Comparison of ENCODE assay signal across 9 cellular contexts in genomic region chr14:56172571-56172971, GRCh38. TPM values are rescaled to one million over a fixed set of nuclear protein-coding genes. Genes with fewer than 3 reads are reported as not detected.
DNase-seq lines count a peak whose midpoint lies in the region; ATAC-seq and TF ChIP-seq lines count a peak whose summit lies in the region.
"Had no signal": no experiment of that assay in that cellular context is flagged by ENCODE, and none has a peak within 500 bp of the region (broad histone marks: within the 10 kb centered on the region; RNA-seq: fewer than 3 reads in every experiment).

No MANE protein-coding gene starts in this region.

- H3K4me3 ChIP-seq in CD4-positive, alpha-beta memory T cell (ENCODE audit: low read length in 2 of 2): no peak overlapping the region
- peak overlapping the region; percentile 69 for H3K4me3 ChIP-seq in Loucy (ENCODE audit: low read length, poor library complexity, severe bottlenecking)
- H3K4me3 ChIP-seq in breast epithelium: no peak overlapping the region
- H3K4me3 ChIP-seq in neuronal stem cell (ENCODE audit: low read length in 2 of 2): no peak overlapping the region
- H3K4me3 ChIP-seq in ovary: no peak overlapping the region

- no peak overlapping the region for H3K23ac ChIP-seq in neuronal stem cell (ENCODE audit: low read depth, low read length, poor library complexity)

- no peak overlapping the region for H3K27ac ChIP-seq in CD4-positive, alpha-beta memory T cell (ENCODE audit: low read depth, low read length)
- H3K27ac ChIP-seq in breast epithelium: peak overlapping the region; percentile 68 to 78
- H3K27ac ChIP-seq in neuronal stem cell (replicated peaks; ENCODE audit: low read length): no peak overlapping the region
- H3K27ac ChIP-seq in ovary: no peak overlapping the region

- no peak overlapping the region for H2AK5ac ChIP-seq in neuronal stem cell (ENCODE audit: low read depth, low read length)

- POLR2A ChIA-PET in CD4-positive, alpha-beta memory T cell (lab: Charles Lee; ENCODE audit: partially characterized antibody): interaction anchor here (1.1 kb wide), 1 partner anchor 23 kb away, joined by 3 read pairs; no protein-coding TSS in a partner anchor

- peaks cover 2% of the 10 kb centered on the region for H3K79me1 ChIP-seq in neuronal stem cell (ENCODE audit: low read depth, low read length)

- no peak overlapping the region for H2BK15ac ChIP-seq in neuronal stem cell (ENCODE audit: low read length)

- H3K14ac ChIP-seq in neuronal stem cell (ENCODE audit: low read length): no peak overlapping the region

- CTCF ChIA-PET in CD4-positive, alpha-beta memory T cell (lab: Charles Lee; ENCODE audit: partially characterized antibody): interaction anchor here (0.7 kb wide), 1 partner anchor 726 kb away, joined by 3 read pairs; no protein-coding TSS in a partner anchor

- H3K9me2 ChIP-seq in Loucy (replicated peaks; ENCODE audit: low read depth, low read length): no peaks in the 10 kb centered on the region

- no peak overlapping the region for H4K8ac ChIP-seq in neuronal stem cell (ENCODE audit: low read depth, low read length)

- H2BK5ac ChIP-seq in neuronal stem cell (ENCODE audit: low read length): no peak overlapping the region

- no peak overlapping the region for H2BK12ac ChIP-seq in neuronal stem cell (ENCODE audit: low read length)

- H2BK120ac ChIP-seq in neuronal stem cell (ENCODE audit: low read depth, low read length): no peak overlapping the region

- peaks cover 0 to 5% (median 1%) of the 10 kb centered on the region in 8 donors for H3K9me3 Mint-ChIP-seq in CD4-positive, alpha-beta memory T cell

- no peak overlapping the region for H3K18ac ChIP-seq in neuronal stem cell (ENCODE audit: low read length)

- ATAC-seq in HG03025 (IDR thresholded peaks at IDR 0.05; ENCODE audit: low FRiP score, unreplicated experiment): no peak

- TF ChIP-seq CTCF in Loucy (conservative IDR thresholded peaks at IDR 0.05; ENCODE audit: low read length) (no peak), breast epithelium (IDR thresholded peaks at IDR 0.05) (no peak), ovary (IDR thresholded peaks at IDR 0.05) (no peak)

- DNase-seq in CD4-positive, alpha-beta memory T cell: no peak
- no peak for DNase-seq in breast epithelium (ENCODE audit: low spot score in 2 of 2)
- DNase-seq in neuronal stem cell (ENCODE audit: low spot score): no peak
- DNase-seq in NCI-H2196 (lab: John Stamatoyannopoulos, UW; ENCODE audit: unreplicated experiment): no peak
- no peak for DNase-seq in ovary
- no peak for DNase-seq in NCI-H1105 treated with DMSO at 0.1 percent for 48 hours (lab: John Stamatoyannopoulos, UW)
- DNase-seq: stimulated activated CD4-positive, alpha-beta T cell treated with anti-CD3 and anti-CD28 coated beads, Interleukin-12 subunit alpha, Interleukin-12 subunit beta, amount 100 ng/mL, for 4 hours had no signal

- no peak overlapping the region for H3K4ac ChIP-seq in neuronal stem cell (ENCODE audit: low read length)

- peaks cover 25 to 69% (median 38%) of the 10 kb centered on the region in 4 donors for H3K4me1 Mint-ChIP-seq in CD4-positive, alpha-beta memory T cell

- H3K4me1 ChIP-seq in CD4-positive, alpha-beta memory T cell (ENCODE audit: insufficient read depth, low read length): peaks cover 22% of the 10 kb centered on the region
- H3K4me1 ChIP-seq in Loucy (ENCODE audit: insufficient read depth, low read length, poor library complexity, severe bottlenecking) (peaks cover 96% of the 10 kb centered on the region), breast epithelium (peaks cover 0 to 9% of the 10 kb centered on the region in 2 donors), neuronal stem cell (ENCODE audit: control insufficient read depth in 2 of 2, insufficient read depth in 1 of 2, low read depth in 1 of 2, low read length in 2 of 2) (peaks cover 4 to 5% of the 10 kb centered on the region in 2 donors), ovary (ENCODE audit: insufficient read depth) (peaks cover 22% of the 10 kb centered on the region)

- intact Hi-C loops in CD4-positive, alpha-beta memory T cell (cut with micrococcal nuclease): no loop called here
- intact Hi-C loops in breast epithelium (cut with DNase I; ENCODE audit: low total_unique reads): no loop called here
- intact Hi-C loops in ovary (cut with DNase I): no loop called here

- H3K4me3 Mint-ChIP-seq in CD4-positive, alpha-beta memory T cell: peak overlapping the region in 6 of 8 donors; percentile 6 to 67 (median 27)

- H3K36me3 Mint-ChIP-seq in CD4-positive, alpha-beta memory T cell: peaks cover under 1 to 12% of the 10 kb centered on the region in 2 donors

- no peaks in the 10 kb centered on the region for H3K36me3 ChIP-seq in CD4-positive, alpha-beta memory T cell (ENCODE audit: insufficient read depth, low read length)
- H3K36me3 ChIP-seq in Loucy (ENCODE audit: insufficient read depth, low read length) (peaks cover 43% of the 10 kb centered on the region; the same call in 1 of the 2 replicates), breast epithelium (no peaks in the 10 kb centered on the region), neuronal stem cell (replicated peaks in 1 of 2; ENCODE audit: control insufficient read depth in 2 of 2, insufficient read depth in 2 of 2, low read length in 2 of 2) (no peaks in the 10 kb centered on the region), ovary (no peaks in the 10 kb centered on the region)

- no peak overlapping the region for H4K91ac ChIP-seq in neuronal stem cell (ENCODE audit: low read depth, low read length, poor library complexity)

- peak overlapping the region in 4 of 7 donors; percentile 4 to 36 (median 9) for H3K27ac Mint-ChIP-seq in CD4-positive, alpha-beta memory T cell

- peaks cover 98% of the 10 kb centered on the region for H3K79me2 ChIP-seq in Loucy (ENCODE audit: insufficient read depth, low read length)

- H3K4me2 ChIP-seq in Loucy (ENCODE audit: low read depth, low read length, poor library complexity, severe bottlenecking) (peak overlapping the region; percentile 96), neuronal stem cell (ENCODE audit: insufficient read depth, low read length, poor library complexity, severe bottlenecking) (no peak overlapping the region)

- no peaks in the 10 kb centered on the region for H3K9me3 ChIP-seq in CD4-positive, alpha-beta memory T cell (ENCODE audit: control insufficient read depth in 1 of 2, low read length in 2 of 2)
- H3K9me3 ChIP-seq in Loucy (ENCODE audit: insufficient read depth, low read depth, low read length) (no peaks in the 10 kb centered on the region), breast epithelium (no peaks in the 10 kb centered on the region), neuronal stem cell (replicated peaks in 1 of 2; ENCODE audit: control insufficient read depth in 2 of 2, insufficient read depth in 1 of 2, low read depth in 1 of 2, low read length in 2 of 2) (peaks cover 0 to 9% of the 10 kb centered on the region in 2 donors), ovary (no peaks in the 10 kb centered on the region)

- H4K20me1 ChIP-seq in Loucy (ENCODE audit: insufficient read depth, low read length, poor library complexity, severe bottlenecking): peaks cover 97% of the 10 kb centered on the region

- H3F3A ChIP-seq in Loucy (ENCODE audit: low read depth): peaks cover 6% of the 10 kb centered on the region

- WGBS in neuronal stem cell (ENCODE audit: extremely low coverage in 2 of 2, insufficient read length in 2 of 2, insufficient replicate concordance in 1 of 2), 2 donors: no CpG with 5 or more reads among the region's 3 CpGs
- 35 to 40% (median 37%) methylated on average over 3 of the region's 3 CpGs for WGBS in ovary, 3 donors

- H3K27me3 Mint-ChIP-seq in CD4-positive, alpha-beta memory T cell: no peaks in the 10 kb centered on the region

- H3K9ac ChIP-seq in Loucy (ENCODE audit: low read depth, low read length, poor library complexity, severe bottlenecking) (peak overlapping the region; percentile 69), neuronal stem cell (ENCODE audit: low read depth, low read length, poor library complexity) (no peak overlapping the region)

- TF ChIP-seq POLR2A in breast epithelium (IDR thresholded peaks at IDR 0.05) (no peak), ovary (IDR thresholded peaks at IDR 0.05) (no peak)

- TF ChIP-seq EP300 in ovary (IDR thresholded peaks at IDR 0.05): no peak

- no peak overlapping the region for H2AFZ ChIP-seq in Loucy (ENCODE audit: low read length)
- H2AFZ ChIP-seq in neuronal stem cell (ENCODE audit: low read length): peak overlapping the region; percentile 6

- no peaks in the 10 kb centered on the region for H3K27me3 ChIP-seq in CD4-positive, alpha-beta memory T cell (ENCODE audit: insufficient read depth, low read length)
- H3K27me3 ChIP-seq in Loucy (ENCODE audit: insufficient read depth, low read length, poor library complexity, severe bottlenecking) (no peaks in the 10 kb centered on the region), breast epithelium (no peaks in the 10 kb centered on the region), neuronal stem cell (ENCODE audit: control insufficient read depth in 3 of 3, insufficient read depth in 3 of 3, low read depth in 1 of 3, low read length in 3 of 3) (no peaks in the 10 kb centered on the region), ovary (no peaks in the 10 kb centered on the region)

RNA-seq across cellular contexts. Expression of gene PELI2, which starts 54.4 kb away (rescaled TPM):
- 10 to 100 TPM; 13.6 to 16.4 TPM for total RNA-seq in CD4-positive, alpha-beta memory T cell
- polyA plus RNA-seq in CD4-positive, alpha-beta memory T cell: 1 to 10 TPM; 1.2 to 1.9 TPM
- total RNA-seq in breast epithelium: 10 to 100 TPM; 11.5 to 24.1 (median 16.2) TPM
- 11.8 TPM for polyA plus RNA-seq in neuronal stem cell (2013, experiment 1 of 2)
- 11.2 TPM for polyA plus RNA-seq in neuronal stem cell (2013, experiment 2 of 2)
- 10 to 100 TPM; 19.8 to 36.8 (median 28.7) TPM for total RNA-seq in ovary
- 10 to 100 TPM; 13.0 to 15.4 TPM for polyA plus RNA-seq in ovary

Comparison
In these comparisons a context has a peak if more than half of its experiments do, and no peak if none do; other contexts are left out.
1. H3K27ac ChIP-seq: peak in breast epithelium (2 of 2); none in CD4-positive, alpha-beta memory T cell (single experiment), neuronal stem cell (single experiment) and ovary (0 of 2).